18 cellular contexts compared by ENCODE assay signal in genomic region chr1:59997479-59997878, GRCh38.
DNase-seq lines count a peak whose midpoint lies in the region; ATAC-seq, FAIRE-seq and TF ChIP-seq lines count a peak whose summit lies in the region.
"Had no signal": no experiment of that assay in that cellular context is flagged by ENCODE, and none has a peak within 500 bp of the region (broad histone marks: within the 10 kb centered on the region; RNA-seq: fewer than 3 reads in every experiment).

No MANE protein-coding gene starts in this region.

- CTCF ChIA-PET in H1 (lab: Charles Lee; ENCODE audit: partially characterized antibody), result interaction anchor here (0.6 to 1.6 kb wide), 8 partner anchors 8 to 92 kb away, joined by 3 to 5 read pairs (median 3); no protein-coding TSS in a partner anchor

- no peak overlapping the region for H3K14ac ChIP-seq in H1 (ENCODE audit: insufficient read length)

- H3K27ac Mint-ChIP-seq in chondrocyte (ENCODE audit: unreplicated experiment), result no peak overlapping the region

- H2BK5ac ChIP-seq in H1 (ENCODE audit: low read depth, low read length), result no peak overlapping the region

- WGBS in H1 (ENCODE audit: extremely low coverage in 1 of 2, insufficient coverage in 1 of 2, insufficient read length in 1 of 2, insufficient replicate concordance in 2 of 2, low coverage in 1 of 2, low lambda C conversion rate in 2 of 2, missing lambda C conversion rate in 1 of 2), 2 experiments, result 24% methylated on average over 2 of the region's 2 CpGs; no CpG with 5 or more reads in 1 of the 2 experiments

- no peaks in the 10 kb centered on the region for H3K79me1 ChIP-seq in H1 (ENCODE audit: low read depth, low read length)

- TF ChIP-seq CTCF in H1 (IDR thresholded peaks at IDR 0.05; ENCODE audit: control extremely low read depth in 1 of 3, insufficient read depth in 1 of 3, low read depth in 1 of 3, low read length in 3 of 3) (peak in 1 of 3 experiments; percentile 44; a peak in 1 of 4 replicates), chondrocyte (IDR thresholded peaks at IDR 0.05) (no peak)

- peak overlapping the region; percentile 63 for H3K27ac ChIP-seq in HUES48 (ENCODE audit: low read depth, low read length)
- H3K27ac ChIP-seq in H1 (ENCODE audit: low read depth, low read length), result no peak overlapping the region
- H3K27ac ChIP-seq: HL-60 had no signal

- H3K4me3 ChIP-seq in HUES48 (ENCODE audit: low read depth, low read length) (no peak overlapping the region), H1 (ENCODE audit: extremely low read depth in 1 of 4, insufficient read depth in 2 of 4, low read depth in 3 of 4, low read length in 4 of 4) (no peak overlapping the region; a peak in 2 of 8 replicates)
- H3K4me3 ChIP-seq: K562 had no signal

- H2BK20ac ChIP-seq in H1 (ENCODE audit: low read length), result no peak overlapping the region

- H2AFZ ChIP-seq in H1 (ENCODE audit: low read length), result no peak overlapping the region

- H2AK5ac ChIP-seq in H1 (ENCODE audit: low read depth, low read length), result no peak overlapping the region

- H2BK12ac ChIP-seq in H1 (ENCODE audit: low read depth, low read length), result no peak overlapping the region

- no peak overlapping the region; a peak in 1 of 4 replicates for H3K4me2 ChIP-seq in H1 (ENCODE audit: insufficient read depth in 1 of 2, low read depth in 2 of 2, low read length in 2 of 2)

- peaks cover 15% of the 10 kb centered on the region for H3K4me1 ChIP-seq in HUES48 (ENCODE audit: control insufficient read depth, insufficient read depth, low read length)
- peaks cover 3 to 14% (median 6%) of the 10 kb centered on the region in 4 experiments; a peak in 4 of 7 replicates for H3K4me1 ChIP-seq in H1 (replicated peaks in 1 of 4; ENCODE audit: control insufficient read depth in 3 of 4, insufficient read depth in 4 of 4, low read length in 3 of 4)

- TF ChIP-seq RAD21 in H1 (IDR thresholded peaks at IDR 0.05 in 1 of 2, conservative IDR thresholded peaks at IDR 0.05 in 1 of 2; ENCODE audit: low read depth in 2 of 2, low read length in 2 of 2), result peak; percentile 24 to 34; a peak in 3 of 4 replicates

- no peaks in the 10 kb centered on the region for H3K36me3 Mint-ChIP-seq in chondrocyte (ENCODE audit: low read depth)

- H3K56ac ChIP-seq in H1 (replicated peaks; ENCODE audit: insufficient read length, low read depth, low read length), result no peak overlapping the region

- no peak overlapping the region for H4K91ac ChIP-seq in H1 (replicated peaks; ENCODE audit: insufficient read length, low read length)

- H4K5ac ChIP-seq in H1 (ENCODE audit: insufficient read length, low read depth, low read length), result no peak overlapping the region

- POLR2A ChIA-PET in H1 (lab: Charles Lee; ENCODE audit: partially characterized antibody), result interaction anchor here (1.7 kb wide), 1 partner anchor 9 kb away, joined by 3 read pairs; no protein-coding TSS in a partner anchor

- TF ChIP-seq POLR2A in H1 (IDR thresholded peaks at IDR 0.05; ENCODE audit: control extremely low read depth in 1 of 2, low read depth in 2 of 2, low read length in 2 of 2), result no peak

- H2BK120ac ChIP-seq in H1 (replicated peaks; ENCODE audit: low read depth, low read length), result no peak overlapping the region

- H3K23ac ChIP-seq in H1 (ENCODE audit: insufficient read length), result no peak overlapping the region

- no peaks in the 10 kb centered on the region for H4K20me1 ChIP-seq in H1 (replicated peaks in 1 of 2; ENCODE audit: control insufficient read depth in 1 of 2, insufficient read depth in 2 of 2, low read length in 2 of 2)

- ATAC-seq in HG02610 (IDR thresholded peaks at IDR 0.05; ENCODE audit: unreplicated experiment), result no peak
- ATAC-seq: K562, Panc1, Right ventricle myocardium inferior had no signal

- no peak overlapping the region for H3K18ac ChIP-seq in H1 (ENCODE audit: extremely low read depth, low read length)

- no peak overlapping the region for H3K4ac ChIP-seq in H1 (replicated peaks; ENCODE audit: insufficient read length, low read depth, low read length)

- H3K9me3 ChIP-seq in HUES48 (ENCODE audit: control insufficient read depth, insufficient read depth, low read length), result no peaks in the 10 kb centered on the region
- H3K9me3 ChIP-seq in H1 (ENCODE audit: insufficient read depth in 2 of 2, low read depth in 1 of 2, low read length in 1 of 2), result no peaks in the 10 kb centered on the region; a peak in 1 of 4 replicates

- H2BK15ac ChIP-seq in H1 (ENCODE audit: low read length), result no peak overlapping the region

- no peaks in the 10 kb centered on the region for H3K27me3 ChIP-seq in HUES48 (ENCODE audit: control insufficient read depth, insufficient read depth, low read length)
- no peaks in the 10 kb centered on the region for H3K27me3 ChIP-seq in H1 (replicated peaks in 1 of 4; ENCODE audit: control insufficient read depth in 3 of 4, extremely low read depth in 1 of 4, insufficient read depth in 3 of 4, low read length in 3 of 4)

- no peaks in the 10 kb centered on the region for H3K23me2 ChIP-seq in H1 (ENCODE audit: low read depth, low read length)

- no peak for TF ChIP-seq EP300 in H1 (IDR thresholded peaks at IDR 0.05; ENCODE audit: borderline replicate concordance in 1 of 2, low read depth in 2 of 2, low read length in 2 of 2)

- H3K4me1 Mint-ChIP-seq in chondrocyte (ENCODE audit: low read depth), result peaks cover 79% of the 10 kb centered on the region

- no peaks in the 10 kb centered on the region for H3K79me2 ChIP-seq in H1 (ENCODE audit: control insufficient read depth in 1 of 2, insufficient read depth in 2 of 2, low read length in 2 of 2)

- H3K4me3 Mint-ChIP-seq in chondrocyte (ENCODE audit: unreplicated experiment), result no peak overlapping the region

- DNase-seq in DMS53 treated with DMSO at 0.1 percent for 48 hours (lab: John Stamatoyannopoulos, UW; ENCODE audit: unreplicated experiment) (peak; percentile 17), H1 (ENCODE audit: low read depth in 1 of 2, low spot score in 2 of 2) (peak in 1 of 2 experiments; percentile 49), iPS-NIHi7 (ENCODE audit: extremely low spot score) (peak; percentile 50), HPDE6-E6E7 (ENCODE audit: extremely low spot score) (no peak), chondrocyte (ENCODE audit: low spot score) (no peak), medulla oblongata (ENCODE audit: extremely low spot score) (no peak)
- DNase-seq: C1 segment of cervical spinal cord, HCEC 1CT, NCI-H1694, NCI-H2107, NCI-H345, NCI-H526 treated with DMSO at 0.1 percent for 48 hours had no signal

- no peaks in the 10 kb centered on the region for H3K9me3 Mint-ChIP-seq in chondrocyte (ENCODE audit: low read depth)

- no peak overlapping the region for H4K8ac ChIP-seq in H1 (ENCODE audit: extremely low read depth, insufficient read depth, low read length)

- peak; percentile 74 for FAIRE-seq in H1 (lab: Jason Lieb, UNC)
- FAIRE-seq: K562 had no signal

- no peak overlapping the region for H3K9ac ChIP-seq in HUES48 (ENCODE audit: low read depth, low read length)
- no peak overlapping the region for H3K9ac ChIP-seq in H1 (replicated peaks in 1 of 4; ENCODE audit: extremely low read depth in 1 of 4, low read depth in 3 of 4, low read length in 3 of 4)

- H3K27me3 Mint-ChIP-seq in chondrocyte (ENCODE audit: low read depth), result no peaks in the 10 kb centered on the region

- H3K36me3 ChIP-seq in HUES48 (ENCODE audit: control insufficient read depth, insufficient read depth, low read length), result no peaks in the 10 kb centered on the region
- H3K36me3 ChIP-seq in H1 (ENCODE audit: control insufficient read depth in 2 of 4, insufficient read depth in 4 of 4, low read length in 3 of 4), result no peaks in the 10 kb centered on the region

TF ChIP-seq in H1, 55 proteins besides CTCF, POLR2A, EP300 and RAD21:
- TF ChIP-seq TAF7 (optimal IDR thresholded peaks at IDR 0.05; ENCODE audit: borderline replicate concordance, low read depth, low read length) (no peak), HDAC2 (IDR thresholded peaks at IDR 0.05; ENCODE audit: borderline replicate concordance in 1 of 2, low read depth in 2 of 2, low read length in 2 of 2) (peak in 1 of 2 experiments; percentile 70; a peak in 1 of 4 replicates), SP4 (IDR thresholded peaks at IDR 0.05; ENCODE audit: low read length) (no peak), TEAD4 (IDR thresholded peaks at IDR 0.05; ENCODE audit: low read depth, low read length) (peak; percentile 90)

Comparison
In these comparisons a context has a peak if more than half of its experiments do, and no peak if none do; other contexts are left out.
1. DNase-seq: peak in DMS53 treated with DMSO at 0.1 percent for 48 hours (single experiment) and iPS-NIHi7 (single experiment); none in HPDE6-E6E7 (single experiment), chondrocyte (single experiment) and medulla oblongata (single experiment).